In the genomic region with DNA sequence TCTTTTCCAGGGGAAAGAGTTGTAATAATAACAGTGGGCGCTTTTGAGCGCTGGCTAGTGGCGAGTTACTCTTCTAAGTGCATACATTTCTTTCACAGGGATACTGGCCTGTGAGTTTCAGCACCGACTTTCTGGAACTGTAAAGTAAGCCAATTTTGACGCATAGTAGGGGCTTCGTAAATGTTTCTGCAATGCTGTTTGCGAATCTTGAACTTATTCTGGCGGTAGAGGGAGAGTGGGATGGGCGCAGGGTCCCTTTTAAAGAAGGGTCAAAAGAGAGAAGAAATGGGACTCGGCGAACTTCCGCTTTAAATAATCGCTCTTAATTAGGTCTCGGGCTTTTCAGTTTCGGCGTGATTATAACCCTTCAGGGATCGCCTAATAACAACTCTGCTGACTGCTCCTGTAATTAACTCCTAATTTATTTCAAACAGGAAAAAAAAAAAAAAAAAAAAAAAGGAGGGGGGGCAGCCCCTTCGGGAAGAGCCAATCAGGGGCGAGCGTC, we compare ENCODE assay signal across 8 cellular contexts. TPM values are rescaled to one million over a fixed set of nuclear protein-coding genes. Genes with fewer than 3 reads are reported as not detected.
DNase-seq lines count a peak whose midpoint lies in the region; ATAC-seq and TF ChIP-seq lines count a peak whose summit lies in the region.

No MANE protein-coding gene starts in this region.

- no peaks in the 10 kb centered on the region for H3K79me1 ChIP-seq in neuronal stem cell (ENCODE audit: low read depth, low read length)

- no peak overlapping the region for H2BK5ac ChIP-seq in neuronal stem cell (ENCODE audit: low read length)

- POLR2A ChIA-PET in CD8-positive, alpha-beta T cell (lab: Charles Lee) = no interaction called here

- no peaks in the 10 kb centered on the region for H3K9me3 Mint-ChIP-seq in CD8-positive, alpha-beta T cell

- H3K9ac ChIP-seq in neuronal stem cell (ENCODE audit: low read depth, low read length, poor library complexity) = no peak overlapping the region

- peaks cover 75% of the 10 kb centered on the region for H3K27me3 Mint-ChIP-seq in CD8-positive, alpha-beta T cell (ENCODE audit: low read depth)

- peak overlapping the region; percentile 40 for H3K4me3 Mint-ChIP-seq in CD8-positive, alpha-beta T cell

- no peak overlapping the region for H2BK12ac ChIP-seq in neuronal stem cell (ENCODE audit: low read length)

- no peak overlapping the region for H3K14ac ChIP-seq in neuronal stem cell (ENCODE audit: low read length)

- peaks cover 12% of the 10 kb centered on the region for H3K4me1 Mint-ChIP-seq in CD8-positive, alpha-beta T cell (ENCODE audit: low read depth)

- CTCF ChIA-PET in CD8-positive, alpha-beta T cell (lab: Charles Lee) = no interaction called here

- H3K9me3 ChIP-seq in CD8-positive, alpha-beta T cell (ENCODE audit: low read length) = no peaks in the 10 kb centered on the region
- H3K9me3 ChIP-seq in RWPE2 (ENCODE audit: severe bottlenecking) = no peaks in the 10 kb centered on the region
- no peaks in the 10 kb centered on the region for H3K9me3 ChIP-seq in neuronal stem cell (replicated peaks in 1 of 2; ENCODE audit: control insufficient read depth in 2 of 2, insufficient read depth in 1 of 2, low read depth in 1 of 2, low read length in 2 of 2)

- no peak for DNase-seq in CD8-positive, alpha-beta T cell
- DNase-seq in RWPE2 (ENCODE audit: low spot score) (no peak), epithelial cell of proximal tubule (ENCODE audit: low read depth) (no peak), neuronal stem cell (ENCODE audit: low spot score) (no peak), inferior parietal cortex (ENCODE audit: extremely low spot score) (no peak), DMS53 (lab: John Stamatoyannopoulos, UW) (no peak), AG08396 (ENCODE audit: low spot score) (no peak), GM20000 (ENCODE audit: low spot score) (no peak)

- intact Hi-C loops in CD8-positive, alpha-beta T cell (cut with DNase I, micrococcal nuclease) = no loop called here

- H4K91ac ChIP-seq in neuronal stem cell (ENCODE audit: low read depth, low read length, poor library complexity) = no peak overlapping the region

- H3K4ac ChIP-seq in neuronal stem cell (ENCODE audit: low read length) = no peak overlapping the region

- no peak overlapping the region for H2AK5ac ChIP-seq in neuronal stem cell (ENCODE audit: low read depth, low read length)

- WGBS in neuronal stem cell (ENCODE audit: extremely low coverage in 2 of 2, insufficient read length in 2 of 2, insufficient replicate concordance in 1 of 2), 2 donors = no CpG with 5 or more reads among the region's 20 CpGs

- peaks cover 21% of the 10 kb centered on the region for H3K27me3 ChIP-seq in CD8-positive, alpha-beta T cell (ENCODE audit: insufficient read depth, low read length)
- H3K27me3 ChIP-seq in RWPE2 (ENCODE audit: insufficient read depth, poor library complexity, severe bottlenecking) = peaks cover 47% of the 10 kb centered on the region
- H3K27me3 ChIP-seq in neuronal stem cell (ENCODE audit: control insufficient read depth in 3 of 3, insufficient read depth in 3 of 3, low read depth in 1 of 3, low read length in 3 of 3) = peaks cover 52 to 97% (median 91%) of the 10 kb centered on the region in 3 experiments

- H2AFZ ChIP-seq in neuronal stem cell (ENCODE audit: low read length) = peak overlapping the region; percentile 88

- no peak overlapping the region for H3K27ac Mint-ChIP-seq in CD8-positive, alpha-beta T cell

- no peak overlapping the region for H2BK15ac ChIP-seq in neuronal stem cell (ENCODE audit: low read length)

- peak overlapping the region; percentile 58 for H3K4me2 ChIP-seq in neuronal stem cell (ENCODE audit: insufficient read depth, low read length, poor library complexity, severe bottlenecking)

- no peaks in the 10 kb centered on the region for H3K4me1 ChIP-seq in CD8-positive, alpha-beta T cell (ENCODE audit: insufficient read depth, low read length)
- H3K4me1 ChIP-seq in RWPE2 (ENCODE audit: insufficient read depth, poor library complexity, severe bottlenecking) = peaks cover 10% of the 10 kb centered on the region
- H3K4me1 ChIP-seq in neuronal stem cell (ENCODE audit: control insufficient read depth in 2 of 2, insufficient read depth in 1 of 2, low read depth in 1 of 2, low read length in 2 of 2) = peaks cover 3 to 8% of the 10 kb centered on the region in 2 donors

- H3K27ac ChIP-seq in CD8-positive, alpha-beta T cell (ENCODE audit: low read depth, low read length) = no peak overlapping the region
- H3K27ac ChIP-seq in RWPE2 (ENCODE audit: poor library complexity, severe bottlenecking) (no peak overlapping the region), neuronal stem cell (replicated peaks; ENCODE audit: low read length) (no peak overlapping the region)

- no peak overlapping the region for H4K8ac ChIP-seq in neuronal stem cell (ENCODE audit: low read depth, low read length)

- no peak overlapping the region for H3K4me3 ChIP-seq in CD8-positive, alpha-beta T cell (ENCODE audit: low read depth, low read length)
- H3K4me3 ChIP-seq in RWPE2 (ENCODE audit: severe bottlenecking) = peak overlapping the region; percentile 92
- peak overlapping the region; percentile 48 for H3K4me3 ChIP-seq in epithelial cell of proximal tubule (ENCODE audit: low read depth, low read length)
- H3K4me3 ChIP-seq in neuronal stem cell (ENCODE audit: low read length in 2 of 2) = peak overlapping the region; percentile 18 to 19

- H2BK120ac ChIP-seq in neuronal stem cell (ENCODE audit: low read depth, low read length) = no peak overlapping the region

- H3K36me3 Mint-ChIP-seq in CD8-positive, alpha-beta T cell = no peaks in the 10 kb centered on the region

- H3K23ac ChIP-seq in neuronal stem cell (ENCODE audit: low read depth, low read length, poor library complexity) = no peak overlapping the region

- no peaks in the 10 kb centered on the region for H3K36me3 ChIP-seq in CD8-positive, alpha-beta T cell (ENCODE audit: insufficient read depth, low read length)
- H3K36me3 ChIP-seq in RWPE2 (ENCODE audit: low read depth) = no peaks in the 10 kb centered on the region
- H3K36me3 ChIP-seq in neuronal stem cell (replicated peaks in 1 of 2; ENCODE audit: control insufficient read depth in 2 of 2, insufficient read depth in 2 of 2, low read length in 2 of 2) = no peaks in the 10 kb centered on the region

- H3K18ac ChIP-seq in neuronal stem cell (ENCODE audit: low read length) = no peak overlapping the region

- TF ChIP-seq CTCF in CD8-positive, alpha-beta T cell (IDR thresholded peaks at IDR 0.05) = no peak
- TF ChIP-seq CTCF in RWPE2 (IDR thresholded peaks at IDR 0.05; ENCODE audit: poor library complexity, severe bottlenecking) (no peak), epithelial cell of proximal tubule (conservative IDR thresholded peaks at IDR 0.05; ENCODE audit: low read depth, low read length) (no peak), GM20000 (IDR thresholded peaks at IDR 0.05; ENCODE audit: extremely low read depth, missing control alignments) (no peak)

- ATAC-seq in CD8-positive, alpha-beta T cell = no peak
- ATAC-seq in RWPE2 (ENCODE audit: low read depth) = no peak

RNA-seq across cellular contexts. Expression of gene MSX2, which starts 0.4 kb away (rescaled TPM):
- total RNA-seq in CD8-positive, alpha-beta T cell = not detected
- 1.1 and 3.7 TPM in 2 replicates for total RNA-seq in epithelial cell of proximal tubule
- 0.46 TPM for polyA plus RNA-seq in neuronal stem cell (2013, experiment 1 of 2)
- polyA plus RNA-seq in neuronal stem cell (2013, experiment 2 of 2) = 0.54 TPM
